Comparison of ENCODE assay signal across 16 cellular contexts in genomic region chr3:17006143-17006839, GRCh38.
DNase-seq lines count a peak whose midpoint lies in the region; ATAC-seq and TF ChIP-seq lines count a peak whose summit lies in the region.
"Had no signal": no experiment of that assay in that cellular context is flagged by ENCODE, and none has a peak within 500 bp of the region (broad histone marks: within the 10 kb centered on the region; RNA-seq: fewer than 3 reads in every experiment).

No MANE protein-coding gene starts in this region.

- peak overlapping the region in 4 of 7 donors; percentile 15 to 55 (median 29) for H3K4me3 Mint-ChIP-seq in CD8-positive, alpha-beta memory T cell
- H3K4me3 Mint-ChIP-seq in naive B cell (peak overlapping the region in 1 of 8 donors; percentile 46), chondrocyte (ENCODE audit: unreplicated experiment) (no peak overlapping the region)
- H3K4me3 Mint-ChIP-seq: nephron, WTC11 had no signal

- no peak overlapping the region for H3K4me3 ChIP-seq in CD8-positive, alpha-beta memory T cell (ENCODE audit: low read length)
- no peak overlapping the region for H3K4me3 ChIP-seq in HEK293 (ENCODE audit: low read depth, low read length)
- no peak overlapping the region for H3K4me3 ChIP-seq in colonic mucosa

- POLR2A ChIA-PET in CD8-positive, alpha-beta memory T cell (lab: Charles Lee), result no interaction called here
- POLR2A ChIA-PET in HEK293 (lab: Yijun Ruan, JAX), result no interaction called here

- peaks cover 6 to 19% (median 18%) of the 10 kb centered on the region in 3 donors for H3K36me3 Mint-ChIP-seq in CD8-positive, alpha-beta memory T cell
- H3K36me3 Mint-ChIP-seq in naive B cell (peaks cover 12 to 20% of the 10 kb centered on the region in 2 donors), chondrocyte (ENCODE audit: low read depth) (no peaks in the 10 kb centered on the region)

- H3K4me1 Mint-ChIP-seq in CD8-positive, alpha-beta memory T cell, result peaks cover 69 to 84% (median 79%) of the 10 kb centered on the region in 3 donors
- H3K4me1 Mint-ChIP-seq in naive B cell (peaks cover 42 to 65% (median 59%) of the 10 kb centered on the region in 3 donors), chondrocyte (ENCODE audit: low read depth) (no peaks in the 10 kb centered on the region)
- H3K4me1 Mint-ChIP-seq: nephron had no signal

- H3K27me3 ChIP-seq in CD8-positive, alpha-beta memory T cell (ENCODE audit: insufficient read depth, low read length, poor library complexity, severe bottlenecking), result no peaks in the 10 kb centered on the region
- no peaks in the 10 kb centered on the region for H3K27me3 ChIP-seq in colonic mucosa

- no peak for TF ChIP-seq CTCF in HEK293 (tag by site-specific recombination; IDR thresholded peaks at IDR 0.05)
- TF ChIP-seq CTCF in colonic mucosa (IDR thresholded peaks at IDR 0.05), result no peak
- no peak for TF ChIP-seq CTCF in chondrocyte (IDR thresholded peaks at IDR 0.05)

- ATAC-seq in naive B cell (ENCODE audit: low read depth in 2 of 2) (peak; percentile 48 to 53), GM18519 (IDR thresholded peaks at IDR 0.05; ENCODE audit: low FRiP score, unreplicated experiment) (no peak)
- ATAC-seq: SK-N-SH treated with all-trans-retinoic acid at 6 μM for 48 hours, WTC11 had no signal

- peaks cover 34% of the 10 kb centered on the region for H3K4me1 ChIP-seq in CD8-positive, alpha-beta memory T cell (ENCODE audit: insufficient read depth, low read length)
- no peaks in the 10 kb centered on the region for H3K4me1 ChIP-seq in HEK293 (ENCODE audit: control insufficient read depth, insufficient read depth, low read length)
- H3K4me1 ChIP-seq in colonic mucosa, result no peaks in the 10 kb centered on the region

- peak overlapping the region; percentile 1 to 81 (median 39) for H3K27ac Mint-ChIP-seq in CD8-positive, alpha-beta memory T cell
- H3K27ac Mint-ChIP-seq in naive B cell (peak overlapping the region; percentile 9 to 73 (median 36)), chondrocyte (ENCODE audit: unreplicated experiment) (no peak overlapping the region)
- H3K27ac Mint-ChIP-seq: nephron, WTC11 had no signal

- H3K27ac ChIP-seq in CD8-positive, alpha-beta memory T cell (ENCODE audit: low read depth, low read length), result no peak overlapping the region
- H3K27ac ChIP-seq in HEK293 (ENCODE audit: extremely low read depth, low read depth, low read length), result no peak overlapping the region
- H3K27ac ChIP-seq in colonic mucosa, result no peak overlapping the region
- H3K27ac ChIP-seq: C4-2B, HL-60 had no signal

- CTCF ChIA-PET in CD8-positive, alpha-beta memory T cell (lab: Charles Lee), result interaction anchor here (1.8 kb wide), 1 partner anchor 105 kb away, joined by 4 read pairs; no protein-coding TSS in a partner anchor
- CTCF ChIA-PET in HEK293 (lab: Yijun Ruan, JAX), result no interaction called here

- no peaks in the 10 kb centered on the region for H3K9me3 ChIP-seq in CD8-positive, alpha-beta memory T cell (ENCODE audit: low read length)
- no peaks in the 10 kb centered on the region for H3K9me3 ChIP-seq in HEK293 (ENCODE audit: control insufficient read depth, insufficient read depth, low read depth, low read length)
- H3K9me3 ChIP-seq in colonic mucosa, result no peaks in the 10 kb centered on the region

- H3K9me3 Mint-ChIP-seq in CD8-positive, alpha-beta memory T cell, result peaks cover 0 to 5% (median 3%) of the 10 kb centered on the region in 5 donors
- H3K9me3 Mint-ChIP-seq in naive B cell (peaks cover 0 to 16% (median 7%) of the 10 kb centered on the region in 7 donors), chondrocyte (ENCODE audit: low read depth) (peaks cover 16% of the 10 kb centered on the region)

- intact Hi-C loops in colonic mucosa (cut with DNase I), result no loop called here

- DNase-seq in CD8-positive, alpha-beta memory T cell, result no peak
- DNase-seq in astrocyte of the hippocampus (ENCODE audit: low read depth, low spot score), result peak; percentile 5
- no peak for DNase-seq in naive B cell
- no peak for DNase-seq in AML-193 (lab: John Stamatoyannopoulos, UW)
- DNase-seq in colonic mucosa, result no peak
- no peak for DNase-seq in chondrocyte (ENCODE audit: low spot score)
- DNase-seq: activated T-cell treated with anti-CD3 and anti-CD28 coated beads for 4 hours; effector memory CD4-positive, alpha-beta T cell; HCEC 1CT had no signal

- no peaks in the 10 kb centered on the region for H3K27me3 Mint-ChIP-seq in CD8-positive, alpha-beta memory T cell
- H3K27me3 Mint-ChIP-seq in naive B cell (no peaks in the 10 kb centered on the region), chondrocyte (ENCODE audit: low read depth) (no peaks in the 10 kb centered on the region)

- H3K36me3 ChIP-seq in CD8-positive, alpha-beta memory T cell (ENCODE audit: insufficient read depth, low read length), result peaks cover 14% of the 10 kb centered on the region
- H3K36me3 ChIP-seq in HEK293 (ENCODE audit: control insufficient read depth in 2 of 2, insufficient read depth in 1 of 2, low read length in 2 of 2), result peaks cover 0 to 5% of the 10 kb centered on the region in 2 experiments; a peak in 1 of 3 replicates
- H3K36me3 ChIP-seq in colonic mucosa, result no peaks in the 10 kb centered on the region

- no peak overlapping the region for H3K9ac ChIP-seq in colonic mucosa (ENCODE audit: low read depth in 2 of 2, low read length in 2 of 2)

TF ChIP-seq in HEK293, 187 proteins besides CTCF, POLR2A, EP300 and RAD21 (continues in another document):
- TF ChIP-seq ZNF510 (tag by site-specific recombination; IDR thresholded peaks at IDR 0.05; ENCODE audit: insufficient replicate concordance) (no peak), SCRT1 (tag by site-specific recombination; IDR thresholded peaks at IDR 0.05; ENCODE audit: borderline replicate concordance) (peak; percentile 90), TRIM28 (IDR thresholded peaks at IDR 0.05; ENCODE audit: borderline replicate concordance, low read length) (no peak), ZNF112 (tag by site-specific recombination; IDR thresholded peaks at IDR 0.05) (no peak), ELK4 (IDR thresholded peaks at IDR 0.05; ENCODE audit: borderline replicate concordance, low read depth, low read length) (no peak), ZNF416 (tag by site-specific recombination; IDR thresholded peaks at IDR 0.05) (no peak), ZNF157 (tag by site-specific recombination; IDR thresholded peaks at IDR 0.05) (no peak), ZNF529 (tag by site-specific recombination; IDR thresholded peaks at IDR 0.05; ENCODE audit: insufficient replicate concordance) (no peak), ZNF560 (tag by site-specific recombination; IDR thresholded peaks at IDR 0.05; ENCODE audit: borderline replicate concordance) (no peak), ZNF24 (tag by site-specific recombination; IDR thresholded peaks at IDR 0.05) (no peak), ZSCAN30 (tag by site-specific recombination; IDR thresholded peaks at IDR 0.05) (no peak), GFI1B (tag by site-specific recombination; IDR thresholded peaks at IDR 0.05) (no peak), ZNF311 (tag by site-specific recombination; IDR thresholded peaks at IDR 0.05; ENCODE audit: borderline replicate concordance) (no peak)
- TF ChIP-seq, protein P1, sequence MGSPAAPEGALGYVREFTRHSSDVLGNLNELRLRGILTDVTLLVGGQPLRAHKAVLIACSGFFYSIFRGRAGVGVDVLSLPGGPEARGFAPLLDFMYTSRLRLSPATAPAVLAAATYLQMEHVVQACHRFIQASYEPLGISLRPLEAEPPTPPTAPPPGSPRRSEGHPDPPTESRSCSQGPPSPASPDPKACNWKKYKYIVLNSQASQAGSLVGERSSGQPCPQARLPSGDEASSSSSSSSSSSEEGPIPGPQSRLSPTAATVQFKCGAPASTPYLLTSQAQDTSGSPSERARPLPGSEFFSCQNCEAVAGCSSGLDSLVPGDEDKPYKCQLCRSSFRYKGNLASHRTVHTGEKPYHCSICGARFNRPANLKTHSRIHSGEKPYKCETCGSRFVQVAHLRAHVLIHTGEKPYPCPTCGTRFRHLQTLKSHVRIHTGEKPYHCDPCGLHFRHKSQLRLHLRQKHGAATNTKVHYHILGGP (tag by site-specific recombination; IDR thresholded peaks at IDR 0.05), result no peak
- TF ChIP-seq, protein P2, sequence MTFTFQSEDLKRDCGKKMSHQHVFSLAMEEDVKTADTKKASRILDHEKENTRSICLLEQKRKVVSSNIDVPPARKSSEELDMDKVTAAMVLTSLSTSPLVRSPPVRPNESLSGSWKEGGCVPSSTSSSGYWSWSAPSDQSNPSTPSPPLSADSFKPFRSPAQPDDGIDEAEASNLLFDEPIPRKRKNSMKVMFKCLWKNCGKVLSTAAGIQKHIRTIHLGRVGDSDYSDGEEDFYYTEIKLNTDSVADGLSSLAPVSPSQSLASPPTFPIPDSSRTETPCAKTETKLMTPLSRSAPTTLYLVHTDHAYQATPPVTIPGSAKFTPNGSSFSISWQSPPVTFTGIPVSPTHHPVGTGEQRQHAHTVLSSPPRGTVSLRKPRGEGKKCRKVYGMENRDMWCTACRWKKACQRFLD (tag by site-specific recombination; IDR thresholded peaks at IDR 0.05), result no peak
